8 cellular contexts compared by ENCODE assay signal in genomic region chr15:74781673-74782595, GRCh38. TPM values are rescaled to one million over a fixed set of nuclear protein-coding genes. Genes with fewer than 3 reads are reported as not detected.
DNase-seq lines count a peak whose midpoint lies in the region; ATAC-seq and TF ChIP-seq lines count a peak whose summit lies in the region.

CSK (plus strand) TSS chr15:74782080; CDS start chr15:74798298, 16,218 bp downstream.

- peak within 1 kb of the TSS; percentile 93 for H3K27ac Mint-ChIP-seq in CD8-positive, alpha-beta T cell
- peak within 1 kb of the TSS; percentile 100 for H3K27ac Mint-ChIP-seq in T-helper 17 cell

- intact Hi-C loops in CD8-positive, alpha-beta T cell (cut with DNase I, micrococcal nuclease): loop anchor here (1.0 to 10.0 kb wide), 7 partner anchors 11 to 863 kb away; partner anchors contain the start of genes ULK3 (in 2 of the 2), COX5A (in 1 of the 2), IMP3 (in 1 of the 2) and SNUPN (in 1 of the 2)

- CTCF ChIA-PET in CD8-positive, alpha-beta T cell (lab: Charles Lee): interaction anchor here (1.1 to 38.4 kb wide), 6 partner anchors 4 to 406 kb away, joined by 3 to 1956 read pairs (median 368); partner anchors contain the start of genes CLK3, CSK and LMAN1L

- H3K36me3 ChIP-seq in CD8-positive, alpha-beta T cell (ENCODE audit: insufficient read depth, low read length): no peaks in the 10 kb centered on the region
- H3K36me3 ChIP-seq in KOPT-K1 (ENCODE audit: insufficient read depth, low read length): peaks cover 7% of the 10 kb centered on the region
- H3K36me3 ChIP-seq in right atrium auricular region: no peaks in the 10 kb centered on the region

- H3K9me3 ChIP-seq in CD8-positive, alpha-beta T cell (ENCODE audit: low read length): no peaks in the 10 kb centered on the region
- H3K9me3 ChIP-seq in KOPT-K1 (ENCODE audit: insufficient read depth, low read length, poor library complexity, severe bottlenecking) (no peaks in the 10 kb centered on the region), T-helper 17 cell (ENCODE audit: control insufficient read depth, low read length, poor library complexity, severe bottlenecking) (no peaks in the 10 kb centered on the region), right atrium auricular region (no peaks in the 10 kb centered on the region)

- H3K4me1 Mint-ChIP-seq in CD8-positive, alpha-beta T cell (ENCODE audit: low read depth): peaks cover 65% of the 10 kb centered on the region
- H3K4me1 Mint-ChIP-seq in T-helper 17 cell: peaks cover 77% of the 10 kb centered on the region

- H3K4me3 Mint-ChIP-seq in CD8-positive, alpha-beta T cell: peak within 1 kb of the TSS; percentile 85
- H3K4me3 Mint-ChIP-seq in T-helper 17 cell: peak within 1 kb of the TSS; percentile 97

- no peaks in the 10 kb centered on the region for H3K9me3 Mint-ChIP-seq in CD8-positive, alpha-beta T cell

- DNase-seq in CD8-positive, alpha-beta T cell: peak; percentile 56 to 90 (median 77)
- DNase-seq in T-helper 17 cell (peak; percentile 79 to 88 (median 80)), anterior cingulate cortex (lab: John Stamatoyannopoulos, UW) (peak in 48 of 58 donors; percentile 25 to 78 (median 52)), right atrium auricular region (ENCODE audit: low spot score) (no peak), pulmonary artery endothelial cell (ENCODE audit: low read depth, low spot score) (no peak), cortex of kidney (lab: John Stamatoyannopoulos, UW) (no peak)

- no peaks in the 10 kb centered on the region for H3K27me3 Mint-ChIP-seq in CD8-positive, alpha-beta T cell (ENCODE audit: low read depth)
- H3K27me3 Mint-ChIP-seq in T-helper 17 cell: no peaks in the 10 kb centered on the region

- H3K27ac ChIP-seq in CD8-positive, alpha-beta T cell (ENCODE audit: low read depth, low read length): peak within 1 kb of the TSS; percentile 74
- peak within 1 kb of the TSS; percentile 98 for H3K27ac ChIP-seq in KOPT-K1 (ENCODE audit: low read depth, low read length, poor library complexity, severe bottlenecking)
- H3K27ac ChIP-seq in right atrium auricular region: peak within 1 kb of the TSS; percentile 91 to 92

- H3K4me1 ChIP-seq in CD8-positive, alpha-beta T cell (ENCODE audit: insufficient read depth, low read length): peaks cover 70% of the 10 kb centered on the region
- peaks cover 0 to 77% of the 10 kb centered on the region in 2 donors for H3K4me1 ChIP-seq in right atrium auricular region

- peak; percentile 63 for ATAC-seq in CD8-positive, alpha-beta T cell
- peak; percentile 30 for ATAC-seq in GM19467 (IDR thresholded peaks at IDR 0.05; ENCODE audit: unreplicated experiment)
- ATAC-seq in T-helper 17 cell: peak; percentile 63

- H3K27me3 ChIP-seq in CD8-positive, alpha-beta T cell (ENCODE audit: insufficient read depth, low read length): no peaks in the 10 kb centered on the region
- H3K27me3 ChIP-seq in right atrium auricular region: no peaks in the 10 kb centered on the region

- peaks cover 17% of the 10 kb centered on the region for H3K36me3 Mint-ChIP-seq in CD8-positive, alpha-beta T cell
- H3K36me3 Mint-ChIP-seq in T-helper 17 cell (ENCODE audit: low read depth): peaks cover 5% of the 10 kb centered on the region

- peak within 1 kb of the TSS; percentile 93 for H3K4me3 ChIP-seq in CD8-positive, alpha-beta T cell (ENCODE audit: low read depth, low read length)
- H3K4me3 ChIP-seq in right atrium auricular region: peak within 1 kb of the TSS; percentile 69 to 80

- POLR2A ChIA-PET in CD8-positive, alpha-beta T cell (lab: Charles Lee): interaction anchor here (0.6 to 21.8 kb wide), 7 partner anchors 10 to 420 kb away, joined by 3 to 512 read pairs (median 3); partner anchors contain the start of gene C15orf39

- peak; percentile 56 for TF ChIP-seq CTCF in CD8-positive, alpha-beta T cell (IDR thresholded peaks at IDR 0.05)
- TF ChIP-seq CTCF in right atrium auricular region (IDR thresholded peaks at IDR 0.05): peak; percentile 57 to 64

RNA-seq across cellular contexts. Expression of gene CSK, which starts in this region (rescaled TPM):
- 100 to 1,000 TPM in 1 of 2 experiments, 10 to 100 TPM in 1; 99.5 to 118 TPM for total RNA-seq in CD8-positive, alpha-beta T cell
- total RNA-seq in T-helper 17 cell (100 to 1,000 TPM; 188 to 208 TPM), right atrium auricular region (10 to 100 TPM; 25.6 to 26.8 TPM), pulmonary artery endothelial cell (39.5 and 46.1 TPM in 2 replicates)

Comparison
In these comparisons a context has a peak if more than half of its experiments do, and no peak if none do; other contexts are left out.
1. DNase-seq: peak in CD8-positive, alpha-beta T cell (7 of 7), T-helper 17 cell (3 of 3) and anterior cingulate cortex (48 of 58); none in right atrium auricular region (single experiment), pulmonary artery endothelial cell (single experiment) and cortex of kidney (single experiment).
2. Peak in every context shown above with its lines, with median percentiles within 50 percentile points of each other: ATAC-seq and H3K27ac ChIP-seq.